Comparison of ENCODE assay signal across 8 cellular contexts in the genomic region with DNA sequence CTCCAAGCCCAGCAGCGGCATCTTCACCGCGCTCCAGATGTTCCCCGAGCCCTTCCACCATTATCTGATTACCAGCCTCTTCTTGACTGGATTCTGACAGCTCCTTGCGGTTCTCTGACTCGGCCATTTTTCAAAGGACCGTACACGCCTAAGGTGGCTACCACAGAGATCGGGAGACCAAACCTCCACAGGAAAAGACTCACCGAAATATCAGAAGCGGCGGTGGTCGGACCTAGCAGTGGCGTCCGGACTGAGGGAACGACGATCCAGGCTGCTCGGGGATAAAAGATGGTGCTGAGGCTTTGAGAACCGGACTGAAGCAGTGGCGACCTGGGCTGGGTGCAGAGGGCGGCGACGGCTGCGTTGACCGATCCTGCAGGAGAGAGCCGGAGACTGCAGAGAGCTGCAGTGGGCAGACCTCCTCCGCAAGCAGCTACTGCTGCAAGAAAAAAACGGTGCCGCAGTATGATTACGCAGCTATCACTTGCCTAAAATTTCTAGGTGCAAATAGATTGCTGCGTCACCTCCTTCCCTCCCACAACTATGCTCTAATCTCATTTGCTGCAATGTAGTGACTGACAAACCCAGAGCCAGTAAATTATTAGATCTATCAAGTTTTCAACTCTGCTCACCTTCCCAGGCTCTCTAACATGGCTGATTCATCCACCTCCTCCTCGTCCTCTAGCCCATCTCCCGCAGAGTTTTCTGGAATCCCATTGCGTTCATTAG. TPM values are rescaled to one million over a fixed set of nuclear protein-coding genes. Genes with fewer than 3 reads are reported as not detected.
A peak's percentile ranks its signal among the peaks of the same experiment; 100 is the strongest.
DNase-seq lines count a peak whose midpoint lies in the region; ATAC-seq and TF ChIP-seq lines count a peak whose summit lies in the region.

A gene with protein sequence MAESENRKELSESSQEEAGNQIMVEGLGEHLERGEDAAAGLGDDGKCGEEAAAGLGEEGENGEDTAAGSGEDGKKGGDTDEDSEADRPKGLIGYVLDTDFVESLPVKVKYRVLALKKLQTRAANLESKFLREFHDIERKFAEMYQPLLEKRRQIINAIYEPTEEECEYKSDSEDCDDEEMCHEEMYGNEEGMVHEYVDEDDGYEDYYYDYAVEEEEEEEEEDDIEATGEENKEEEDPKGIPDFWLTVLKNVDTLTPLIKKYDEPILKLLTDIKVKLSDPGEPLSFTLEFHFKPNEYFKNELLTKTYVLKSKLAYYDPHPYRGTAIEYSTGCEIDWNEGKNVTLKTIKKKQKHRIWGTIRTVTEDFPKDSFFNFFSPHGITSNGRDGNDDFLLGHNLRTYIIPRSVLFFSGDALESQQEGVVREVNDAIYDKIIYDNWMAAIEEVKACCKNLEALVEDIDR (minus strand): TSS at position 486 of the 729 bp plus-strand sequence. CDS start 359 bp downstream, at position 127.

- TF ChIP-seq CTCF in AG10803 (conservative IDR thresholded peaks at IDR 0.05; ENCODE audit: low read length) (no peak), fibroblast of villous mesenchyme (IDR thresholded peaks at IDR 0.05; ENCODE audit: insufficient read depth, low read depth, low read length) (no peak)

- peaks cover 0 to 12% (median 0%) of the 10 kb centered on the region in 5 donors for H3K27me3 Mint-ChIP-seq in naive thymus-derived CD8-positive, alpha-beta T cell

- H3K4me3 Mint-ChIP-seq in naive thymus-derived CD8-positive, alpha-beta T cell, result peak within 1 kb of the TSS; percentile 89 to 97 (median 92)

- POLR2A ChIA-PET in naive thymus-derived CD8-positive, alpha-beta T cell (lab: Charles Lee), result interaction anchor here (1.0 to 1.9 kb wide), 4 partner anchors 80 to 1033 kb away, joined by 4 to 7 read pairs (median 4); a partner anchor contains a TSS

- peak within 1 kb of the TSS; percentile 77 to 97 (median 91) for H3K27ac Mint-ChIP-seq in naive thymus-derived CD8-positive, alpha-beta T cell

- peak within 1 kb of the TSS; percentile 42 for H3K4me3 ChIP-seq in AG10803 (ENCODE audit: low read length)
- peak within 1 kb of the TSS; percentile 34 for H3K4me3 ChIP-seq in MG63
- peak within 1 kb of the TSS; percentile 33 for H3K4me3 ChIP-seq in fibroblast of villous mesenchyme (ENCODE audit: low read depth, low read length)

- H3K27ac ChIP-seq in temporal lobe (ENCODE audit: low read depth, low read length), result peak within 1 kb of the TSS; percentile 77

- H3K36me3 ChIP-seq in MG63, result no peaks in the 10 kb centered on the region

- DNase-seq in AG10803 (ENCODE audit: low read depth) (peak; percentile 0), MG63 (peak; percentile 7), activated T-helper 1 cell treated with Interleukin-2 at 50 U/mL for 16 hours (ENCODE audit: low read depth) (peak; percentile 22), fibroblast of villous mesenchyme (ENCODE audit: low read depth) (peak; percentile 0), AML-193 (lab: John Stamatoyannopoulos, UW) (no peak)
- peak in 9 of 10 donors; percentile 3 to 68 (median 37) for DNase-seq in naive thymus-derived CD8-positive, alpha-beta T cell

- no peaks in the 10 kb centered on the region for H3K27me3 ChIP-seq in MG63

- H3K9me3 Mint-ChIP-seq in naive thymus-derived CD8-positive, alpha-beta T cell, result peaks cover 0 to 13% (median 0%) of the 10 kb centered on the region in 9 donors

- ATAC-seq in GM19468 (IDR thresholded peaks at IDR 0.05; ENCODE audit: extremely low read depth, unreplicated experiment), result peak; percentile 95
- peak; percentile 91 to 92 for ATAC-seq in naive thymus-derived CD8-positive, alpha-beta T cell

- H3K4me1 Mint-ChIP-seq in naive thymus-derived CD8-positive, alpha-beta T cell, result peaks cover 11 to 21% (median 18%) of the 10 kb centered on the region in 4 donors

- H3K36me3 Mint-ChIP-seq in naive thymus-derived CD8-positive, alpha-beta T cell, result no peaks in the 10 kb centered on the region

- no peaks in the 10 kb centered on the region for H3K9me3 ChIP-seq in MG63

RNA-seq across cellular contexts. Expression of the gene that starts here (rescaled TPM):
- total RNA-seq in MG63 (2014; rRNA removed; shearing (Covaris generic); ENCODE audit: low replicate concordance), result 0.10 and 0.13 TPM in 2 replicates
- total RNA-seq in fibroblast of villous mesenchyme (under 0.01 TPM in 2 replicates), temporal lobe (29.7 TPM)
- 10 to 100 TPM; 15.1 to 17.0 TPM for total RNA-seq in naive thymus-derived CD8-positive, alpha-beta T cell
- 1 to 10 TPM in 2 of 3 donors, under 1 TPM in 1; 0.75 to 1.4 (median 1.2) TPM for polyA plus RNA-seq in naive thymus-derived CD8-positive, alpha-beta T cell

Comparison
In these comparisons a context has a peak if more than half of its experiments do, and no peak if none do; other contexts are left out.
1. RNA of the gene that starts here (total RNA-seq): 29.7 TPM in temporal lobe (single experiment) and 15.1 to 17.0 TPM in naive thymus-derived CD8-positive, alpha-beta T cell; 0.10 to 0.13 TPM in MG63 and under 0.01 TPM in fibroblast of villous mesenchyme; every median in the first group is over 10 times any median in the second.
2. Peak in DNase-seq and H3K4me3 ChIP-seq in MG63; RNA of the gene not detected or under 1 TPM.
3. Peak in DNase-seq and H3K4me3 ChIP-seq in fibroblast of villous mesenchyme; RNA of the gene not detected or under 1 TPM.
4. DNase-seq: peak in AG10803 (single experiment), activated T-helper 1 cell treated with Interleukin-2 at 50 U/mL for 16 hours (single experiment) and naive thymus-derived CD8-positive, alpha-beta T cell (9 of 10); none in AML-193 (0 of 2).
5. Peak in every context shown above with its lines, with median percentiles within 50 percentile points of each other: H3K4me3 ChIP-seq.